18 cellular contexts compared by ENCODE assay signal in genomic region chr2:29448238-29448637, GRCh38.
"Had no signal": no experiment of that assay in that cellular context is flagged by ENCODE, and none has a peak within 500 bp of the region (broad histone marks: within the 10 kb centered on the region; RNA-seq: fewer than 3 reads in every experiment).

No MANE protein-coding gene starts in this region.

- H3K36me3 ChIP-seq: heart left ventricle, neutrophil, right lobe of liver, tibial artery had no signal

- H3K4me3 ChIP-seq: coronary artery, heart left ventricle, psoas muscle, right lobe of liver, tibial artery had no signal

- H3K9me3 ChIP-seq: heart left ventricle, neutrophil, psoas muscle, right lobe of liver, tibial artery had no signal

- DNase-seq: effector CD4-positive, alpha-beta T cell; endodermal cell; foreskin melanocyte; heart left ventricle; hippocampal formation; kidney glomerular epithelial cell; mammary epithelial cell; naive thymus-derived CD4-positive, alpha-beta T cell; nephron progenitor cell; psoas muscle; retina; right lobe of liver; stimulated activated CD4-positive, alpha-beta T cell treated with anti-CD3 and anti-CD28 coated beads, Interleukin-4, amount 100 ng/mL, for 24 hours; tibial artery had no signal

- H3K4me1 ChIP-seq: psoas muscle, right lobe of liver, tibial artery had no signal

- H3K27me3 ChIP-seq: heart left ventricle, neutrophil, right lobe of liver, tibial artery had no signal

- ATAC-seq: heart left ventricle; left lobe of liver; naive thymus-derived CD4-positive, alpha-beta T cell; psoas muscle; right lobe of liver; stimulated activated memory B cell treated with anti-CD40 and anti-IgM and Interleukin-4, amounts not matched to agents 10 μg/mL and 1 μg/mL and 100 μg/mL, for 72 hours had no signal

- H3K27ac ChIP-seq: coronary artery, heart left ventricle, neutrophil, psoas muscle, right lobe of liver, tibial artery had no signal
